In genomic region chr12:120536064-120536791, GRCh38 we compare ENCODE assay signal across 1 cellular context.
TF ChIP-seq lines count a peak whose summit lies in the region.

No MANE protein-coding gene starts in this region.

TF ChIP-seq in K562, 482 proteins besides CTCF, POLR2A, EP300 and RAD21:
- TF ChIP-seq HMBOX1 (IDR thresholded peaks at IDR 0.05) (peak; percentile 88), ZFP30 (CRISPR knock-in tag; IDR thresholded peaks at IDR 0.05; ENCODE audit: borderline replicate concordance) (no peak), NRF1 (conservative IDR thresholded peaks at IDR 0.05 in 1 of 2, IDR thresholded peaks at IDR 0.05 in 1 of 2) (peak; percentile 73 to 79), DPF2 (IDR thresholded peaks at IDR 0.05) (no peak), ZBTB33 (CRISPR knock-in tag; IDR thresholded peaks at IDR 0.05) (no peak), NR4A1 (CRISPR knock-in tag; IDR thresholded peaks at IDR 0.05) (no peak), NR4A1 (tag; IDR thresholded peaks at IDR 0.05) (no peak), RBFOX2 (IDR thresholded peaks at IDR 0.05; ENCODE audit: low read depth, low read length) (0 out of 2 replicates have a peak, but pooled peaks have one; percentile 28), NFXL1 (CRISPR knock-in tag; IDR thresholded peaks at IDR 0.05) (no peak), GATA2 (CRISPR knock-in tag; IDR thresholded peaks at IDR 0.05) (0 out of 2 replicates have a peak, but pooled peaks have one; percentile 36)
